Comparison of ENCODE assay signal across 12 cellular contexts in genomic region chr9:23663536-23663935, GRCh38.
"Had no signal": no experiment of that assay in that cellular context is flagged by ENCODE, and none has a peak within 500 bp of the region (broad histone marks: within the 10 kb centered on the region; RNA-seq: fewer than 3 reads in every experiment).

No MANE protein-coding gene starts in this region.

- DNase-seq: activated effector memory CD4-positive, alpha-beta T cell treated with anti-CD3 and anti-CD28 coated beads, Interleukin-2, amount 50 U/mL, for 16 hours; activated T-cell treated with anti-CD3 and anti-CD28 coated beads, Interleukin-2, amount 50 U/mL, for 1 hour; anterior cingulate cortex; kidney glomerular epithelial cell; naive thymus-derived CD4-positive, alpha-beta T cell; stimulated activated CD4-positive, alpha-beta T cell treated with anti-CD3 and anti-CD28 coated beads, Interleukin-1b, Interleukin-23, amount 100 ng/mL, for 48 hours; stimulated activated naive B cell treated with anti-CD40 and anti-IgM and Interleukin-4, amounts not matched to agents 10 μg/mL and 1 μg/mL and 100 μg/mL, for 72 hours; substantia nigra; T-helper 17 cell had no signal

- H3K27ac ChIP-seq: hepatocyte had no signal

- H3K79me2 ChIP-seq: hepatocyte had no signal

- H3K4me2 ChIP-seq: hepatocyte, smooth muscle cell had no signal

- H3K27me3 ChIP-seq: hepatocyte had no signal

- FAIRE-seq: TTC549 had no signal

- H3K4me3 ChIP-seq: hepatocyte, smooth muscle cell had no signal

- H2AFZ ChIP-seq: hepatocyte had no signal
